ENCODE assay signal across 7 cellular contexts in genomic region chr22:20965104-20965887, GRCh38. TPM values are rescaled to one million over a fixed set of nuclear protein-coding genes. Genes with fewer than 3 reads are reported as not detected.
DNase-seq lines count a peak whose midpoint lies in the region; ATAC-seq, FAIRE-seq and TF ChIP-seq lines count a peak whose summit lies in the region.

No MANE protein-coding gene starts in this region.

- H3K9me1 ChIP-seq in K562 (ENCODE audit: control insufficient read depth, insufficient read depth, low read length), result no peaks in the 10 kb centered on the region

- BruUV-seq in K562 (replicated peaks; lab: Mats Ljungman, UMichigan), result no TSS peak

- 16% methylated on average over 59 of the region's 65 CpGs for WGBS in K562 (ENCODE audit: insufficient coverage, low coverage, missing lambda C conversion rate)

- ATAC-seq in K562, result no peak
- ATAC-seq in left lobe of liver, result peak; percentile 41
- peak; percentile 2 for ATAC-seq in stimulated activated naive CD8-positive, alpha-beta T cell treated with anti-CD3 and anti-CD28 coated beads, Interleukin-15, Interleukin-2, amounts not matched to agents 100 U/mL and 50 U/mL, for 24 hours
- ATAC-seq in activated CD4-positive, CD25-positive, alpha-beta regulatory T cell treated with anti-CD3 and anti-CD28 coated beads, Interleukin-2, amount 50 U/mL, for 24 hours, result no peak

- H3K9ac ChIP-seq in HUES48 (ENCODE audit: low read depth, low read length), result no peak overlapping the region
- H3K9ac ChIP-seq in K562 (ENCODE audit: insufficient read depth in 1 of 2, low read depth in 2 of 2, low read length in 2 of 2), result peak overlapping the region in 1 of 2 experiments; percentile 79; a peak in 2 of 4 replicates

- H3K27me3 ChIP-seq in HUES48 (ENCODE audit: control insufficient read depth, insufficient read depth, low read length), result peaks cover 78% of the 10 kb centered on the region
- H3K27me3 ChIP-seq in K562 (ENCODE audit: control insufficient read depth in 2 of 2, insufficient read depth in 2 of 2, low read length in 2 of 2), result peaks cover 11 to 38% of the 10 kb centered on the region in 2 experiments; a peak in 4 of 5 replicates

- CTCF ChIA-PET in K562 (lab: Yijun Ruan, JAX; ENCODE audit: low intra/inter-chr PET ratio), result interaction anchor here (1.1 kb wide), 1 partner anchor 138 kb away, joined by 5 read pairs; no protein-coding TSS in a partner anchor

- H3K9me3 ChIP-seq in HUES48 (ENCODE audit: control insufficient read depth, insufficient read depth, low read length), result no peaks in the 10 kb centered on the region
- H3K9me3 ChIP-seq in K562 (replicated peaks; ENCODE audit: control insufficient read depth, insufficient read depth, low read depth, low read length), result no peaks in the 10 kb centered on the region

- H3K4me2 ChIP-seq in K562 (ENCODE audit: insufficient read depth, low read length), result no peak overlapping the region

- H3K27ac ChIP-seq in HUES48 (ENCODE audit: low read depth, low read length) (no peak overlapping the region), K562 (ENCODE audit: extremely low read depth, low read depth, low read length) (no peak overlapping the region)

- intact Hi-C loops in K562 (cut with micrococcal nuclease), result loop anchor here (2.0 kb wide), 1 partner anchor 70 kb away; no protein-coding TSS in a partner anchor

- TF ChIP-seq CTCF in K562 (IDR thresholded peaks at IDR 0.05 in 2 of 3, conservative IDR thresholded peaks at IDR 0.05 in 1 of 3; ENCODE audit: insufficient read depth in 2 of 3, low read depth in 1 of 3, low read length in 3 of 3) (no peak), D721Med (IDR thresholded peaks at IDR 0.05; ENCODE audit: insufficient read depth, missing control alignments) (no peak)

- in situ Hi-C loops in K562 (cut with MboI), result loop anchor here (25.0 kb wide), 1 partner anchor 172 kb away; no protein-coding TSS in a partner anchor

- FAIRE-seq in K562 (lab: Jason Lieb, UNC) (no peak), D721Med (lab: Jason Lieb, UNC) (no peak), GM12891 (lab: Jason Lieb, UNC) (no peak)

- TF ChIP-seq RAD21 in K562 (CRISPR knock-in tag; conservative IDR thresholded peaks at IDR 0.05 in 1 of 2, IDR thresholded peaks at IDR 0.05 in 1 of 2), result no peak

- H3K4me1 ChIP-seq in HUES48 (ENCODE audit: control insufficient read depth, insufficient read depth, low read length), result peaks cover 9% of the 10 kb centered on the region; the same call in 1 of the 2 replicates
- peaks cover 0 to 40% of the 10 kb centered on the region in 2 experiments; a peak in 3 of 5 replicates for H3K4me1 ChIP-seq in K562 (replicated peaks in 1 of 2; ENCODE audit: control insufficient read depth in 2 of 2, insufficient read depth in 2 of 2, low read length in 2 of 2)

- TF ChIP-seq POLR2A in K562 (conservative IDR thresholded peaks at IDR 0.05) (no peak), GM12891 (IDR thresholded peaks at IDR 0.05; ENCODE audit: low read depth, low read length) (no peak)

- peak overlapping the region; percentile 6; the same call in 1 of the 2 replicates for H2AFZ ChIP-seq in K562 (ENCODE audit: low read depth, low read length)

- POLR2A ChIA-PET in K562 (lab: Yijun Ruan, JAX), result interaction anchor here (0.7 to 64.4 kb wide), 6 partner anchors 9 to 858 kb away, joined by 3 to 1556 read pairs (median 6); partner anchors contain the start of genes CRKL and LZTR1

- no peaks in the 10 kb centered on the region for H3K79me2 ChIP-seq in K562 (ENCODE audit: control insufficient read depth, insufficient read depth, low read length)

- H3K36me3 ChIP-seq in HUES48 (ENCODE audit: control insufficient read depth, insufficient read depth, low read length), result no peaks in the 10 kb centered on the region
- no peaks in the 10 kb centered on the region for H3K36me3 ChIP-seq in K562 (ENCODE audit: control insufficient read depth, insufficient read depth, low read length)

- peaks cover 40% of the 10 kb centered on the region for H4K20me1 ChIP-seq in K562 (replicated peaks; ENCODE audit: control insufficient read depth, insufficient read depth, low read length)

- TF ChIP-seq EP300 in K562 (IDR thresholded peaks at IDR 0.05; ENCODE audit: low read length), result no peak

- DNase-seq in K562 (ENCODE audit: extremely low read depth in 1 of 4, low spot score in 3 of 4), result peak in 3 of 4 experiments; percentile 65 to 97 (median 97)
- DNase-seq in left lobe of liver (ENCODE audit: low spot score), result no peak
- DNase-seq in stimulated activated naive CD8-positive, alpha-beta T cell treated with anti-CD3 and anti-CD28 coated beads, Interleukin-15, Interleukin-2, amounts not matched to agents 100 U/mL and 50 U/mL, for 24 hours, result no peak
- no peak for DNase-seq in D721Med (ENCODE audit: insufficient read length, low spot score)
- DNase-seq in GM12891 (ENCODE audit: insufficient read length, low spot score), result no peak

- H3K4me3 ChIP-seq in HUES48 (ENCODE audit: low read depth, low read length), result peak overlapping the region; percentile 52; the same call in 1 of the 2 replicates
- H3K4me3 ChIP-seq in K562, result no peak overlapping the region

RNA-seq across cellular contexts. Expression of gene AIFM3, which starts 1.8 kb away (rescaled TPM):
- 0.14 and 1.4 TPM in 2 replicates for total RNA-seq in K562 (2011; cell fraction: chromatin; rRNA removed; ENCODE audit: low replicate concordance)
- 0.33 and 1.2 TPM in 2 replicates for total RNA-seq in K562 (2011; cell fraction: nucleolus; rRNA removed)
- total RNA-seq in K562 (2011; cell fraction: nucleoplasm; rRNA removed), result 0.53 and 0.81 TPM in 2 replicates
- 0.14 TPM in 1 of 2 replicates, not detected in the other for total RNA-seq in K562 (2014; rRNA removed)
- total RNA-seq in K562 (2014; rRNA removed; fragmentation: Illumina TruSeq; extraction: Trizol), result 0.10 TPM in 1 of 2 replicates, not detected in the other
- total RNA-seq in K562 (2015; rRNA removed; fragmentation: Illumina TruSeq; extraction: Trizol), result 0.07 TPM in 1 of 2 replicates, not detected in the other
- 0.20 and 0.56 TPM in 2 replicates for total RNA-seq in K562 (2021)
- 0.04 and 0.08 TPM in 2 replicates for polyA plus RNA-seq in K562 (2011; rRNA removed)
- 0.06 TPM in 1 of 2 replicates, not detected in the other for polyA plus RNA-seq in K562 (2011; cell fraction: cytosol; rRNA removed)
- polyA plus RNA-seq in K562 (2011; cell fraction: nucleus; rRNA removed), result 0.80 and 0.87 TPM in 2 replicates
- polyA plus RNA-seq in K562 (2012), result 0.27 and 0.50 TPM in 2 replicates
- polyA plus RNA-seq in K562 (2014; fragmentation: Illumina TruSeq; extraction: Trizol), result 0.06 TPM in 1 of 2 replicates, not detected in the other
- under 1 TPM; 0.03 to 0.06 TPM for polyA plus RNA-seq in K562 (2014; fragmentation: Nextera tagmentation; extraction: Ambion mirVana)
- 0.15 TPM in 1 of 2 replicates, not detected in the other for polyA plus RNA-seq in K562 (2014; rRNA removed)
- polyA minus RNA-seq in K562 (2011; rRNA and poly(A)+ RNA removed), result 0.06 TPM in 1 of 2 replicates, not detected in the other
- polyA minus RNA-seq in K562 (2011; cell fraction: cytosol; rRNA and poly(A)+ RNA removed), result not detected in 2 replicates
- polyA minus RNA-seq in K562 (2011; cell fraction: nucleus; rRNA and poly(A)+ RNA removed), result 0.27 and 0.44 TPM in 2 replicates
- 1.3 TPM for total RNA-seq in left lobe of liver
- 0.98 TPM for polyA plus RNA-seq in GM12891 (2012; ENCODE audit: low read depth, missing spikeins)

RNA-seq across cellular contexts. Expression of gene LZTR1, which starts 16.8 kb away (rescaled TPM):
- 338 and 754 TPM in 2 replicates for total RNA-seq in K562 (2011; cell fraction: chromatin; rRNA removed; ENCODE audit: low replicate concordance)
- 395 and 404 TPM in 2 replicates for total RNA-seq in K562 (2011; cell fraction: nucleolus; rRNA removed)
- total RNA-seq in K562 (2011; cell fraction: nucleoplasm; rRNA removed), result 258 and 287 TPM in 2 replicates
- 87.2 and 120 TPM in 2 replicates for total RNA-seq in K562 (2014; rRNA removed)
- total RNA-seq in K562 (2014; rRNA removed; fragmentation: Illumina TruSeq; extraction: Trizol), result 46.4 and 63.0 TPM in 2 replicates
- total RNA-seq in K562 (2015; rRNA removed; fragmentation: Illumina TruSeq; extraction: Trizol), result 51.3 and 53.2 TPM in 2 replicates
- total RNA-seq in K562 (2021), result 132 and 135 TPM in 2 replicates
- polyA plus RNA-seq in K562 (2011; rRNA removed), result 63.0 and 88.5 TPM in 2 replicates
- polyA plus RNA-seq in K562 (2011; cell fraction: cytosol; rRNA removed), result 50.8 and 68.8 TPM in 2 replicates
- 703 and 913 TPM in 2 replicates for polyA plus RNA-seq in K562 (2011; cell fraction: nucleus; rRNA removed)
- 80.6 and 93.5 TPM in 2 replicates for polyA plus RNA-seq in K562 (2012)
- 74.3 and 89.8 TPM in 2 replicates for polyA plus RNA-seq in K562 (2014; fragmentation: Illumina TruSeq; extraction: Trizol)
- polyA plus RNA-seq in K562 (2014; fragmentation: Nextera tagmentation; extraction: Ambion mirVana), result 1 to 10 TPM; 2.2 to 3.1 TPM
- polyA plus RNA-seq in K562 (2014; rRNA removed), result 115 and 129 TPM in 2 replicates
- polyA minus RNA-seq in K562 (2011; rRNA and poly(A)+ RNA removed), result 64.5 and 72.9 TPM in 2 replicates
- polyA minus RNA-seq in K562 (2011; cell fraction: cytosol; rRNA and poly(A)+ RNA removed), result 41.9 and 49.7 TPM in 2 replicates
- 188 and 205 TPM in 2 replicates for polyA minus RNA-seq in K562 (2011; cell fraction: nucleus; rRNA and poly(A)+ RNA removed)
- total RNA-seq in left lobe of liver, result 36.7 TPM
- 18.2 TPM for polyA plus RNA-seq in GM12891 (2012; ENCODE audit: low read depth, missing spikeins)

RNA-seq across cellular contexts. Expression of gene THAP7, which starts 36.6 kb away (rescaled TPM):
- total RNA-seq in K562 (2011; cell fraction: chromatin; rRNA removed; ENCODE audit: low replicate concordance), result 90.2 and 332 TPM in 2 replicates
- total RNA-seq in K562 (2011; cell fraction: nucleolus; rRNA removed), result 398 and 463 TPM in 2 replicates
- total RNA-seq in K562 (2011; cell fraction: nucleoplasm; rRNA removed), result 158 and 211 TPM in 2 replicates
- total RNA-seq in K562 (2014; rRNA removed) (245 and 323 TPM in 2 replicates), K562 (2014; rRNA removed; fragmentation: Illumina TruSeq; extraction: Trizol) (32.0 and 35.6 TPM in 2 replicates), K562 (2015; rRNA removed; fragmentation: Illumina TruSeq; extraction: Trizol) (120 and 129 TPM in 2 replicates), K562 (2021) (169 and 183 TPM in 2 replicates), left lobe of liver (16.9 TPM)
- polyA plus RNA-seq in K562 (2011; rRNA removed) (75.4 and 94.6 TPM in 2 replicates), K562 (2014; fragmentation: Illumina TruSeq; extraction: Trizol) (84.1 and 121 TPM in 2 replicates), K562 (2014; fragmentation: Nextera tagmentation; extraction: Ambion mirVana) (10 to 100 TPM in 1 of 2 experiments, 1 to 10 TPM in 1; 7.9 to 33.1 TPM), K562 (2014; rRNA removed) (263 and 266 TPM in 2 replicates)
- polyA plus RNA-seq in K562 (2011; cell fraction: cytosol; rRNA removed), result 137 and 308 TPM in 2 replicates
- 202 and 335 TPM in 2 replicates for polyA plus RNA-seq in K562 (2011; cell fraction: nucleus; rRNA removed)
- polyA plus RNA-seq in K562 (2012), result 114 and 118 TPM in 2 replicates
- polyA minus RNA-seq in K562 (2011; rRNA and poly(A)+ RNA removed), result 39.0 and 48.5 TPM in 2 replicates
- 53.5 and 55.4 TPM in 2 replicates for polyA minus RNA-seq in K562 (2011; cell fraction: cytosol; rRNA and poly(A)+ RNA removed)
- polyA minus RNA-seq in K562 (2011; cell fraction: nucleus; rRNA and poly(A)+ RNA removed), result 261 and 385 TPM in 2 replicates
- polyA plus RNA-seq in GM12891 (2012; ENCODE audit: low read depth, missing spikeins), result 18.9 TPM

RNA-seq across cellular contexts. Expression of gene CRKL, which starts 48.1 kb away (rescaled TPM):
- total RNA-seq in K562 (2011; cell fraction: chromatin; rRNA removed; ENCODE audit: low replicate concordance), result 251 and 271 TPM in 2 replicates
- 179 and 190 TPM in 2 replicates for total RNA-seq in K562 (2011; cell fraction: nucleolus; rRNA removed)
- 236 and 257 TPM in 2 replicates for total RNA-seq in K562 (2011; cell fraction: nucleoplasm; rRNA removed)
- total RNA-seq in K562 (2014; rRNA removed), result 105 and 144 TPM in 2 replicates
- total RNA-seq in K562 (2014; rRNA removed; fragmentation: Illumina TruSeq; extraction: Trizol), result 138 and 141 TPM in 2 replicates
- 124 and 128 TPM in 2 replicates for total RNA-seq in K562 (2015; rRNA removed; fragmentation: Illumina TruSeq; extraction: Trizol)
- 263 and 267 TPM in 2 replicates for total RNA-seq in K562 (2021)
- polyA plus RNA-seq in K562 (2011; rRNA removed), result 135 and 196 TPM in 2 replicates
- polyA plus RNA-seq in K562 (2011; cell fraction: cytosol; rRNA removed), result 111 and 189 TPM in 2 replicates
- polyA plus RNA-seq in K562 (2011; cell fraction: nucleus; rRNA removed), result 90.3 and 116 TPM in 2 replicates
- polyA plus RNA-seq in K562 (2012), result 90.4 and 122 TPM in 2 replicates
- 144 and 156 TPM in 2 replicates for polyA plus RNA-seq in K562 (2014; fragmentation: Illumina TruSeq; extraction: Trizol)
- polyA plus RNA-seq in K562 (2014; fragmentation: Nextera tagmentation; extraction: Ambion mirVana), result 100 to 1,000 TPM; 100 to 105 TPM
- 114 and 124 TPM in 2 replicates for polyA plus RNA-seq in K562 (2014; rRNA removed)
- polyA minus RNA-seq in K562 (2011; rRNA and poly(A)+ RNA removed), result 219 and 267 TPM in 2 replicates
- 166 and 232 TPM in 2 replicates for polyA minus RNA-seq in K562 (2011; cell fraction: cytosol; rRNA and poly(A)+ RNA removed)
- 39.9 and 84.6 TPM in 2 replicates for polyA minus RNA-seq in K562 (2011; cell fraction: nucleus; rRNA and poly(A)+ RNA removed)
- total RNA-seq in left lobe of liver, result 41.4 TPM
- 15.2 TPM for polyA plus RNA-seq in GM12891 (2012; ENCODE audit: low read depth, missing spikeins)

RNA-seq across cellular contexts. Expression of gene P2RX6, which starts 49.7 kb away (rescaled TPM):
- 8.3 and 26.4 TPM in 2 replicates for total RNA-seq in K562 (2011; cell fraction: chromatin; rRNA removed; ENCODE audit: low replicate concordance)
- total RNA-seq in K562 (2011; cell fraction: nucleolus; rRNA removed), result 15.5 and 19.3 TPM in 2 replicates
- total RNA-seq in K562 (2011; cell fraction: nucleoplasm; rRNA removed), result 13.6 and 14.4 TPM in 2 replicates
- 1.5 and 1.9 TPM in 2 replicates for total RNA-seq in K562 (2014; rRNA removed)
- total RNA-seq in K562 (2014; rRNA removed; fragmentation: Illumina TruSeq; extraction: Trizol), result 0.77 and 1.0 TPM in 2 replicates
- total RNA-seq in K562 (2015; rRNA removed; fragmentation: Illumina TruSeq; extraction: Trizol), result 1.6 and 1.7 TPM in 2 replicates
- total RNA-seq in K562 (2021), result 2.3 and 2.7 TPM in 2 replicates
- 1.2 and 1.5 TPM in 2 replicates for polyA plus RNA-seq in K562 (2011; rRNA removed)
- polyA plus RNA-seq in K562 (2011; cell fraction: cytosol; rRNA removed), result 1.4 and 2.2 TPM in 2 replicates
- 16.2 and 34.8 TPM in 2 replicates for polyA plus RNA-seq in K562 (2011; cell fraction: nucleus; rRNA removed)
- 4.7 and 7.9 TPM in 2 replicates for polyA plus RNA-seq in K562 (2012)
- polyA plus RNA-seq in K562 (2014; fragmentation: Illumina TruSeq; extraction: Trizol), result 1.3 and 1.5 TPM in 2 replicates
- under 1 TPM in 1 of 2 experiments, not detected in 1; 0.01 TPM for polyA plus RNA-seq in K562 (2014; fragmentation: Nextera tagmentation; extraction: Ambion mirVana)
- 3.7 and 3.9 TPM in 2 replicates for polyA plus RNA-seq in K562 (2014; rRNA removed)
- 1.6 and 2.5 TPM in 2 replicates for polyA minus RNA-seq in K562 (2011; rRNA and poly(A)+ RNA removed)
- polyA minus RNA-seq in K562 (2011; cell fraction: cytosol; rRNA and poly(A)+ RNA removed), result 1.0 TPM in 1 of 2 replicates, not detected in the other
- polyA minus RNA-seq in K562 (2011; cell fraction: nucleus; rRNA and poly(A)+ RNA removed), result 5.6 and 7.5 TPM in 2 replicates
- total RNA-seq in left lobe of liver, result 0.28 TPM
- 0.15 TPM for polyA plus RNA-seq in GM12891 (2012; ENCODE audit: low read depth, missing spikeins)

Comparison
In these comparisons a context has a peak if more than half of its experiments do, and no peak if none do; other contexts are left out.
1. ATAC-seq: peak in left lobe of liver (single experiment) and stimulated activated naive CD8-positive, alpha-beta T cell treated with anti-CD3 and anti-CD28 coated beads, Interleukin-15, Interleukin-2, amounts not matched to agents 100 U/mL and 50 U/mL, for 24 hours (single experiment); none in K562 (single experiment) and activated CD4-positive, CD25-positive, alpha-beta regulatory T cell treated with anti-CD3 and anti-CD28 coated beads, Interleukin-2, amount 50 U/mL, for 24 hours (0 of 2).
2. DNase-seq: peak in K562 (3 of 4); none in left lobe of liver (single experiment), stimulated activated naive CD8-positive, alpha-beta T cell treated with anti-CD3 and anti-CD28 coated beads, Interleukin-15, Interleukin-2, amounts not matched to agents 100 U/mL and 50 U/mL, for 24 hours (single experiment), D721Med (single experiment) and GM12891 (single experiment).